Comparison of ENCODE assay signal across 15 cellular contexts in the genomic region with DNA sequence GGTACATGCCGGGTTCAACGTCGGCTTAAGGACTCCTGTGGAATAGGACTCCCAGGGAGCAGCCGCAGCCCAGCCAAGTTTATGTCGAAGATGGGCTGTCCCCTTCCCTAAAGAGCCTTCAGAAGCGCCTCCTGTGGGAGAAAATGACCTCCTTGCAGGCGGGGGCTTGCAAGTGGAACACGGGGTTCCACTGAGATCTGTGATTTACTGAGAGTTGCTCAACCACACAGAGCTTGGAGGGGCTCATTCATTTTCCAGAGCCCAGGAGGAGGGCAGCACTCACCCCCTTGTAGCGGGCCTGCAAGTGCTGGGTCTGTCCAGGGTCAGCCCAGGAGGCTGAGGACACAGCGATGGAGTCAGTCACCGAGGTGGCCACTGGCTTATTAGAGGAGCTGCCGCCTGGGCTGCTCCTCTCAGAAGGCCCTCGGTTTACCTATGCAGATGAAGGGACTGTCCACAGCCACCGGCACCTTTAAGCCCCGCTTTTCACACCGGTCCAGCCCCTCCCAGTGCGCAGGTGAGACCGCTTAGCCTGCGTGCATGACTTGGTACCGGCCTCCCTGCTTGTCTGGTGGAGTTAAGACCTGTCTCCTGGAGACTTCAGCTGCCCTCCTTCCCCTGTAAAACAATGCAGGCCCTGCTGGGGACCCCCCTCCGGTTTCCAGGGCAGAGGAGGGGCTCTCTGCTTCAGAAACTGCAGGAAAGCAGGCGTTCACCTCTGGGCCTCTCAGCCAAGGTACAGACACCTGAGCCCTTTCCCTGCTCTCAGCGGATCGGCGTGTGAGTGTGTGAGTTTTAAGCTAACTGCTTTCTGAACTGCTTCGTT.
"Had no signal": no experiment of that assay in that cellular context is flagged by ENCODE, and none has a peak within 500 bp of the region (broad histone marks: within the 10 kb centered on the region; RNA-seq: fewer than 3 reads in every experiment).

No MANE protein-coding gene starts in this region.

- H3K27ac ChIP-seq: coronary artery, parathyroid adenoma had no signal

- H2AFZ ChIP-seq: parathyroid adenoma had no signal

- H3K36me3 Mint-ChIP-seq: stimulated activated naive B cell treated with anti-CD40 and anti-IgM and Interleukin-4, amounts not matched to agents 10 μg/mL and 1 μg/mL and 100 μg/mL, for 72 hours; type B pancreatic cell had no signal

- H3K4me3 Mint-ChIP-seq: activated CD4-positive, alpha-beta memory T cell treated with anti-CD3 and anti-CD28 coated beads, Interleukin-2, amount 10 ng/mL, durations not matched to agents 7 days and 5 days; activated T-cell treated with anti-CD3 and anti-CD28 coated beads, Interleukin-2, amount 50 U/mL, for 24 hours; stimulated activated naive B cell treated with anti-CD40 and anti-IgM and Interleukin-4, amounts not matched to agents 10 μg/mL and 1 μg/mL and 100 μg/mL, for 72 hours; type B pancreatic cell had no signal

- H3K4me1 ChIP-seq: parathyroid adenoma had no signal

- ATAC-seq: stimulated activated naive B cell treated with anti-CD40 and anti-IgM and Interleukin-4, amounts not matched to agents 10 μg/mL and 1 μg/mL and 100 μg/mL, for 72 hours had no signal

- H3K4me3 ChIP-seq: coronary artery, lung had no signal

- H3K27ac Mint-ChIP-seq: activated CD4-positive, alpha-beta memory T cell treated with anti-CD3 and anti-CD28 coated beads, Interleukin-2, amount 10 ng/mL, durations not matched to agents 7 days and 5 days; activated T-cell treated with anti-CD3 and anti-CD28 coated beads, Interleukin-2, amount 50 U/mL, for 24 hours; stimulated activated naive B cell treated with anti-CD40 and anti-IgM and Interleukin-4, amounts not matched to agents 10 μg/mL and 1 μg/mL and 100 μg/mL, for 72 hours; type B pancreatic cell had no signal

- H3K79me2 ChIP-seq: parathyroid adenoma had no signal

- H3K9ac ChIP-seq: parathyroid adenoma had no signal

- H3K27me3 Mint-ChIP-seq: activated T-cell treated with anti-CD3 and anti-CD28 coated beads, Interleukin-2, amount 50 U/mL, for 24 hours; type B pancreatic cell had no signal

- DNase-seq: activated CD4-positive, alpha-beta memory T cell treated with anti-CD3 and anti-CD28 coated beads, Interleukin-2, amount 10 ng/mL, durations not matched to agents 7 days and 5 days; activated naive CD4-positive, alpha-beta T cell treated with anti-CD3 and anti-CD28 coated beads, Interleukin-2, amount 50 U/mL, for 16 hours; activated T-cell treated with anti-CD3 and anti-CD28 coated beads, Interleukin-2, amount 50 U/mL, for 24 hours; effector CD4-positive, alpha-beta T cell; foreskin fibroblast; hippocampal formation; left cardiac atrium; midbrain; retina; stimulated activated CD4-positive, alpha-beta T cell treated with anti-CD3 and anti-CD28 coated beads, Interleukin-2, amount 100 ng/mL, for 48 hours; stimulated activated naive B cell treated with anti-CD40 and anti-IgM and Interleukin-4, amounts not matched to agents 10 μg/mL and 1 μg/mL and 100 μg/mL, for 72 hours had no signal

- H3K9me3 Mint-ChIP-seq: activated CD4-positive, alpha-beta memory T cell treated with anti-CD3 and anti-CD28 coated beads, Interleukin-2, amount 10 ng/mL, durations not matched to agents 7 days and 5 days; activated T-cell treated with anti-CD3 and anti-CD28 coated beads, Interleukin-2, amount 50 U/mL, for 24 hours; stimulated activated naive B cell treated with anti-CD40 and anti-IgM and Interleukin-4, amounts not matched to agents 10 μg/mL and 1 μg/mL and 100 μg/mL, for 72 hours; type B pancreatic cell had no signal

- H3K4me1 Mint-ChIP-seq: activated CD4-positive, alpha-beta memory T cell treated with anti-CD3 and anti-CD28 coated beads, Interleukin-2, amount 10 ng/mL, durations not matched to agents 7 days and 5 days; stimulated activated naive B cell treated with anti-CD40 and anti-IgM and Interleukin-4, amounts not matched to agents 10 μg/mL and 1 μg/mL and 100 μg/mL, for 72 hours had no signal
